Comparison of ENCODE assay signal across 11 cellular contexts in genomic region chr11:68690671-68691401, GRCh38. TPM values are rescaled to one million over a fixed set of nuclear protein-coding genes. Genes with fewer than 3 reads are reported as not detected.
A peak's percentile ranks its signal among the peaks of the same experiment; 100 is the strongest.
DNase-seq lines count a peak whose midpoint lies in the region; TF ChIP-seq lines count a peak whose summit lies in the region.
"Had no signal": no experiment of that assay in that cellular context is flagged by ENCODE, and none has a peak within 500 bp of the region (broad histone marks: within the 10 kb centered on the region; RNA-seq: fewer than 3 reads in every experiment).

No MANE protein-coding gene starts in this region.

- peak; percentile 33 for DNase-seq in CMK (ENCODE audit: low read depth)
- DNase-seq in HT-29 (ENCODE audit: low spot score): peak; percentile 2
- peak; percentile 46 for DNase-seq in activated CD4-positive, alpha-beta memory T cell treated with anti-CD3 and anti-CD28 coated beads, Interleukin-2, amount 10 ng/mL, durations not matched to agents 7 days and 5 days
- DNase-seq in immature natural killer cell: peak; percentile 6 to 16 (median 11)
- no peak for DNase-seq in NCI-H82 (lab: John Stamatoyannopoulos, UW)
- no peak for DNase-seq in NCI-H2081 (lab: John Stamatoyannopoulos, UW)
- DNase-seq in GM13976 (ENCODE audit: low spot score): no peak
- no peak for DNase-seq in iPS-NIHi11 (ENCODE audit: low spot score)
- DNase-seq: heart left ventricle, upper lobe of left lung had no signal

- TF ChIP-seq CTCF in GM13976 (IDR thresholded peaks at IDR 0.05; ENCODE audit: borderline replicate concordance, control extremely low read depth, extremely low read depth, insufficient read depth, missing control alignments): no peak

- in situ Hi-C loops in GM13976 (cut with MboI; ENCODE audit: low sequenced_read_pairs, unreplicated experiment): no loop called here

- POLR2A ChIA-PET in activated CD4-positive, alpha-beta memory T cell treated with anti-CD3 and anti-CD28 coated beads, Interleukin-2, amount 10 ng/mL, durations not matched to agents 7 days and 5 days (lab: Charles Lee): interaction anchor here (0.6 kb wide), 1 partner anchor 32 kb away, joined by 3 read pairs; no protein-coding TSS in a partner anchor

- H3K9me3 Mint-ChIP-seq in activated CD4-positive, alpha-beta memory T cell treated with anti-CD3 and anti-CD28 coated beads, Interleukin-2, amount 10 ng/mL, durations not matched to agents 7 days and 5 days: no peaks in the 10 kb centered on the region
- H3K9me3 Mint-ChIP-seq in immature natural killer cell: no peaks in the 10 kb centered on the region

- H3K27me3 Mint-ChIP-seq in activated CD4-positive, alpha-beta memory T cell treated with anti-CD3 and anti-CD28 coated beads, Interleukin-2, amount 10 ng/mL, durations not matched to agents 7 days and 5 days: peaks cover 36% of the 10 kb centered on the region
- H3K27me3 Mint-ChIP-seq in immature natural killer cell (ENCODE audit: low read depth in 3 of 3): peaks cover 5 to 17% (median 12%) of the 10 kb centered on the region in 3 donors

- CTCF ChIA-PET in activated CD4-positive, alpha-beta memory T cell treated with anti-CD3 and anti-CD28 coated beads, Interleukin-2, amount 10 ng/mL, durations not matched to agents 7 days and 5 days (lab: Charles Lee): interaction anchor here (0.9 to 1.2 kb wide), 2 partner anchors 11 to 19 kb away, joined by 4 read pairs; no protein-coding TSS in a partner anchor

- no peak overlapping the region for H3K4me3 Mint-ChIP-seq in activated CD4-positive, alpha-beta memory T cell treated with anti-CD3 and anti-CD28 coated beads, Interleukin-2, amount 10 ng/mL, durations not matched to agents 7 days and 5 days
- peak overlapping the region in 4 of 5 donors; percentile 0 to 68 (median 52) for H3K4me3 Mint-ChIP-seq in immature natural killer cell

- H3K36me3 Mint-ChIP-seq in activated CD4-positive, alpha-beta memory T cell treated with anti-CD3 and anti-CD28 coated beads, Interleukin-2, amount 10 ng/mL, durations not matched to agents 7 days and 5 days (ENCODE audit: low read depth): no peaks in the 10 kb centered on the region
- H3K36me3 Mint-ChIP-seq in immature natural killer cell: no peaks in the 10 kb centered on the region

- H3K27ac Mint-ChIP-seq in activated CD4-positive, alpha-beta memory T cell treated with anti-CD3 and anti-CD28 coated beads, Interleukin-2, amount 10 ng/mL, durations not matched to agents 7 days and 5 days: no peak overlapping the region
- H3K27ac Mint-ChIP-seq in immature natural killer cell: no peak overlapping the region
- H3K27ac Mint-ChIP-seq: progenitor cell of endocrine pancreas had no signal

- peaks cover 18% of the 10 kb centered on the region for H3K4me1 Mint-ChIP-seq in activated CD4-positive, alpha-beta memory T cell treated with anti-CD3 and anti-CD28 coated beads, Interleukin-2, amount 10 ng/mL, durations not matched to agents 7 days and 5 days
- peaks cover 12 to 15% of the 10 kb centered on the region in 2 donors for H3K4me1 Mint-ChIP-seq in immature natural killer cell

RNA-seq across cellular contexts. Expression of gene GAL, which starts 6.5 kb away (rescaled TPM):
- total RNA-seq in HT-29 (2014; rRNA removed; shearing (Covaris generic)): not detected in 2 replicates
- not detected for total RNA-seq in activated CD4-positive, alpha-beta memory T cell treated with anti-CD3 and anti-CD28 coated beads, Interleukin-2, amount 10 ng/mL, durations not matched to agents 7 days and 5 days
- not detected for polyA plus RNA-seq in immature natural killer cell

Comparison
In these comparisons a context has a peak if more than half of its experiments do, and no peak if none do; other contexts are left out.
1. DNase-seq: peak in CMK (single experiment), HT-29 (single experiment), activated CD4-positive, alpha-beta memory T cell treated with anti-CD3 and anti-CD28 coated beads, Interleukin-2, amount 10 ng/mL, durations not matched to agents 7 days and 5 days (single experiment) and immature natural killer cell (3 of 3); none in NCI-H82 (single experiment), NCI-H2081 (0 of 2), GM13976 (single experiment) and iPS-NIHi11 (single experiment).